18 cellular contexts compared by ENCODE assay signal in genomic region chr7:55081854-55082603, GRCh38.
DNase-seq lines count a peak whose midpoint lies in the region; ATAC-seq and TF ChIP-seq lines count a peak whose summit lies in the region.
"Had no signal": no experiment of that assay in that cellular context is flagged by ENCODE, and none has a peak within 500 bp of the region (broad histone marks: within the 10 kb centered on the region; RNA-seq: fewer than 3 reads in every experiment).

No MANE protein-coding gene starts in this region.

- no peak for TF ChIP-seq CTCF in IMR-90 (conservative IDR thresholded peaks at IDR 0.05; ENCODE audit: low read depth, low read length)
- no peak for TF ChIP-seq CTCF in brain microvascular endothelial cell (IDR thresholded peaks at IDR 0.05; ENCODE audit: low read depth, low read length, missing control alignments)
- TF ChIP-seq CTCF in left lung (IDR thresholded peaks at IDR 0.05), result no peak

- CTCF ChIA-PET in IMR-90 (lab: Yijun Ruan, JAX), result interaction anchor here (1.4 kb wide), 1 partner anchor 12 kb away, joined by 4 read pairs; no protein-coding TSS in a partner anchor

- POLR2A ChIA-PET in IMR-90 (lab: Charles Lee; ENCODE audit: unreplicated experiment), result interaction anchor here (0.6 kb wide), 1 partner anchor 36 kb away, joined by 7 read pairs; no protein-coding TSS in a partner anchor

- WGBS in IMR-90 (ENCODE audit: extremely low coverage in 2 of 2, insufficient read length in 1 of 2), 2 experiments, result no CpG with 5 or more reads among the region's 1 CpG

- H2AFZ ChIP-seq in IMR-90 (replicated peaks; ENCODE audit: low read length, poor library complexity), result no peak overlapping the region

- peaks cover 45 to 90% of the 10 kb centered on the region in 2 experiments for H3K79me1 ChIP-seq in IMR-90 (ENCODE audit: low read depth in 1 of 2, low read length in 2 of 2)

- H3K56ac ChIP-seq in IMR-90 (ENCODE audit: extremely low read depth, insufficient read depth, low read length), result no peak overlapping the region

- H3K9me3 ChIP-seq in IMR-90 (ENCODE audit: control insufficient read depth, insufficient read depth, low read length) (no peaks in the 10 kb centered on the region), left lung (no peaks in the 10 kb centered on the region), stomach smooth muscle (ENCODE audit: control insufficient read depth in 2 of 2, low read length in 2 of 2) (no peaks in the 10 kb centered on the region)
- H3K9me3 ChIP-seq: BLaER1, neutrophil had no signal

- H3K27ac ChIP-seq in IMR-90 (ENCODE audit: insufficient read depth, low read length) (no peak overlapping the region), brain microvascular endothelial cell (peak overlapping the region; percentile 75), left lung (peak overlapping the region; percentile 15 to 55), stomach smooth muscle (ENCODE audit: low read length) (peak overlapping the region; percentile 60)
- H3K27ac ChIP-seq: BLaER1, neutrophil had no signal

- ATAC-seq in IMR-90 (ENCODE audit: low read depth) (no peak), left lung (peak; percentile 5), HG02759 (IDR thresholded peaks at IDR 0.05; ENCODE audit: unreplicated experiment) (no peak)
- ATAC-seq: activated naive CD8-positive, alpha-beta T cell treated with anti-CD3 and anti-CD28 coated beads, Interleukin-2, amount 50 U/mL, for 24 hours had no signal

- H2AK5ac ChIP-seq in IMR-90 (ENCODE audit: low read depth, low read length), result no peak overlapping the region

- no peaks in the 10 kb centered on the region for H3K27me3 ChIP-seq in IMR-90 (ENCODE audit: control insufficient read depth, insufficient read depth, low read length)
- no peaks in the 10 kb centered on the region for H3K27me3 ChIP-seq in brain microvascular endothelial cell (replicated peaks)
- no peaks in the 10 kb centered on the region for H3K27me3 ChIP-seq in left lung
- no peaks in the 10 kb centered on the region for H3K27me3 ChIP-seq in stomach smooth muscle (ENCODE audit: control insufficient read depth in 1 of 2, insufficient read depth in 2 of 2, low read length in 2 of 2)
- H3K27me3 ChIP-seq: neutrophil had no signal

- intact Hi-C loops in IMR-90 (cut with micrococcal nuclease) (no loop called here), left lung (cut with DNase I) (no loop called here)

- DNase-seq in IMR-90, result peak; percentile 21
- DNase-seq in brain microvascular endothelial cell, result no peak
- DNase-seq in left lung, result no peak
- no peak for DNase-seq in ecto neural progenitor cell (ENCODE audit: low spot score)
- DNase-seq in GOT3 (lab: John Stamatoyannopoulos, UW), result no peak
- DNase-seq in NCI-H748 (lab: John Stamatoyannopoulos, UW; ENCODE audit: unreplicated experiment), result no peak
- DNase-seq: activated CD4-positive, alpha-beta T cell treated with anti-CD3 and anti-CD28 coated beads for 4 hours; activated naive CD8-positive, alpha-beta T cell treated with anti-CD3 and anti-CD28 coated beads, Interleukin-2, amount 50 U/mL, for 24 hours; activated T-cell treated with anti-CD3 and anti-CD28 coated beads, Interleukin-2, amount 50 U/mL, for 1 hour; DND-41; MV-4-11; NCI-H2081 treated with DMSO at 0.1 percent for 48 hours; stimulated activated naive CD4-positive, alpha-beta T cell; T-helper 9 cell had no signal

- H2BK15ac ChIP-seq in IMR-90 (ENCODE audit: low read depth, low read length), result peak overlapping the region; percentile 35; the same call in 1 of the 3 replicates

- no peak for TF ChIP-seq POLR2A in IMR-90 (IDR thresholded peaks at IDR 0.05; ENCODE audit: low read depth, low read length)

- in situ Hi-C loops in IMR-90 (cut with MboI; ENCODE audit: low sequenced_read_pairs) (no loop called here), brain microvascular endothelial cell (cut with HindIII; ENCODE audit: low pct_ligation_motif_present, low sequenced_read_pairs) (no loop called here)

- H4K8ac ChIP-seq in IMR-90 (ENCODE audit: low read depth in 2 of 2, low read length in 2 of 2), result no peak overlapping the region

- H3K9ac ChIP-seq in IMR-90 (ENCODE audit: low read depth, low read length) (no peak overlapping the region), stomach smooth muscle (ENCODE audit: low read length in 2 of 2) (no peak overlapping the region)
- H3K9ac ChIP-seq: BLaER1 had no signal

- H3K9me1 ChIP-seq in IMR-90 (ENCODE audit: insufficient read depth, low read length), result peaks cover 48% of the 10 kb centered on the region

- H3K14ac ChIP-seq in IMR-90 (replicated peaks; ENCODE audit: low read depth, low read length), result peak overlapping the region; percentile 66

- H4K20me1 ChIP-seq in IMR-90 (ENCODE audit: insufficient read depth, low read length), result peaks cover 40% of the 10 kb centered on the region

- H3K18ac ChIP-seq in IMR-90 (ENCODE audit: low read depth, low read length), result 0 out of 2 replicates have a peak overlapping the region, but pooled peaks have one; percentile 5

- H3K36me3 ChIP-seq in IMR-90 (ENCODE audit: control insufficient read depth, insufficient read depth, low read length) (peaks cover 7% of the 10 kb centered on the region), brain microvascular endothelial cell (replicated peaks) (no peaks in the 10 kb centered on the region), left lung (no peaks in the 10 kb centered on the region), stomach smooth muscle (ENCODE audit: control insufficient read depth in 2 of 2, insufficient read depth in 2 of 2, low read length in 2 of 2) (no peaks in the 10 kb centered on the region)
- H3K36me3 ChIP-seq: BLaER1, neutrophil had no signal

- peaks cover 39% of the 10 kb centered on the region for H3K4me1 ChIP-seq in IMR-90 (ENCODE audit: control insufficient read depth, insufficient read depth, low read length)
- H3K4me1 ChIP-seq in left lung, result peaks cover 29 to 41% of the 10 kb centered on the region in 2 donors
- peaks cover 57% of the 10 kb centered on the region for H3K4me1 ChIP-seq in stomach smooth muscle (ENCODE audit: control insufficient read depth, insufficient read depth, low read length)

- H3K4me2 ChIP-seq in IMR-90 (ENCODE audit: low read depth, low read length), result no peak overlapping the region
- H3K4me2 ChIP-seq: BLaER1 had no signal

- H2BK5ac ChIP-seq in IMR-90 (ENCODE audit: low read depth, low read length, poor library complexity, severe bottlenecking), result no peak overlapping the region

- H4K91ac ChIP-seq in IMR-90 (ENCODE audit: insufficient read depth, low read depth, low read length), result no peak overlapping the region

- H2BK20ac ChIP-seq in IMR-90 (ENCODE audit: low read depth, low read length), result no peak overlapping the region

- peak overlapping the region; percentile 57; the same call in 1 of the 2 replicates for H3K23ac ChIP-seq in IMR-90 (ENCODE audit: low read depth, low read length)

- 0 out of 2 replicates have a peak overlapping the region, but pooled peaks have one; percentile 26 for H3K4ac ChIP-seq in IMR-90 (ENCODE audit: low read depth, low read length)

- no peak overlapping the region for H2AK9ac ChIP-seq in IMR-90 (replicated peaks; ENCODE audit: low read depth, low read length, poor library complexity)

- H3K4me3 ChIP-seq in IMR-90 (ENCODE audit: insufficient read depth, low read depth, low read length), result no peak overlapping the region
- H3K4me3 ChIP-seq in brain microvascular endothelial cell (ENCODE audit: low read depth, low read length), result no peak overlapping the region
- no peak overlapping the region for H3K4me3 ChIP-seq in left lung
- H3K4me3 ChIP-seq in stomach smooth muscle (ENCODE audit: low read length in 2 of 2), result no peak overlapping the region
- H3K4me3 ChIP-seq: BLaER1 had no signal

- H2BK120ac ChIP-seq in IMR-90 (ENCODE audit: low read depth, low read length), result peak overlapping the region; percentile 32; the same call in 1 of the 2 replicates

- BruUV-seq in IMR-90 (replicated peaks; lab: Mats Ljungman, UMichigan), result no TSS peak

- no peak for TF ChIP-seq RAD21 in IMR-90 (IDR thresholded peaks at IDR 0.05; ENCODE audit: low read length)

- dilution Hi-C loops in IMR-90 (cut with HindIII; ENCODE audit: low sequenced_read_pairs, unreplicated experiment), result no loop called here

- no peak overlapping the region for H4K5ac ChIP-seq in IMR-90 (ENCODE audit: low read depth, low read length)

TF ChIP-seq in IMR-90, 13 proteins besides CTCF, POLR2A, EP300 and RAD21:
- TF ChIP-seq BHLHE40 (IDR thresholded peaks at IDR 0.05; ENCODE audit: low read depth, low read length) (no peak), CEBPB (IDR thresholded peaks at IDR 0.05; ENCODE audit: low read depth, low read length) (peak; percentile 85)
TF ChIP-seq in IMR-90: peak in this region for 1.
